ENCODE assay signal across 8 cellular contexts in the genomic region with DNA sequence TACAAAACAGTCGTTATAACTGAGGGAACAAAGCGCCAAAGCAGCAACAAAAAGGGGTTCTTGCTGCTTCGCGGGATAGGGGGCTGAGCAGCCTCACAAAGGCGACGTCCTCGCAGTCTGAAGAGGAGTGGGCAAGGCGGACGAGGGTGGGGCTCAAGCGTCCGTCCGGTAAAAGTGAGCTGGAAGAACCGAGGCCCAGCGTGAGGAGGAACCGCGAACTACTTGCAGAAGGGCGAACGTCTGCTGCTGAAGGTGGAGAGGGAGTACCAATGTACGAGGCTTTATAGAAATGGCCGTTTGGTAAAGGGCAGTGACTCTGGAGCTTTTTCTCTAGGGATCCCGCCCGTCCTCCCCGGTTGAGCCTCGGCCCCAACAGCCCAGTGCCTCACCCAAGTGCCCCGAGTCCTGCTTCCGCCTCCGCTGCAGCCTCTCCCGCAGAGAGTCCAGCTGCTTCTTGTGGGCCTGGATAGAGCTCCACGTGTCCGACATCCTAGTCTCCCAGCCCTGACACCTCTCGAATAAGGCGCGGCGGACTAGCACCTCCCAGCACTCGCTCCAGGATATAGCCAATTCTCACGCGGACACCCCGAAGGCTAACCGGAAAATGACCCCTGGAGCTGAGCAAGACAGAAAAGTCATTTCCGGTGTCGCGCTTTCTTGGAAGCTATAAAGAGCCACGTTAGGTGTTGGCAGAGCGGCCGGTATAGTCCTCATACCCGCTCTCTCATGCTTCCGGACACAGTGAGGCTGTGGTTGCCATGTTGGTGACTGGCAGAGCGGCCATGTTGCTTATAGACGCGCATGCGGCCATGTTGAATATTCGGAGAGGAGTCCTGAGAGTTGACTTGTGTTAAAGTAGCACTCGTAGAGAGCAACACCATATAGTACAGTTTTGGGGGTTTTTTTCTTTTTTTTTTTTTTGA. TPM values are rescaled to one million over a fixed set of nuclear protein-coding genes. Genes with fewer than 3 reads are reported as not detected.
A peak's percentile ranks its signal among the peaks of the same experiment; 100 is the strongest.
DNase-seq lines count a peak whose midpoint lies in the region; ATAC-seq and TF ChIP-seq lines count a peak whose summit lies in the region.

A gene (minus strand): TSS at position 606 of the 923 bp plus-strand sequence. CDS start 117 bp downstream, at position 489.

- no peak for TF ChIP-seq EP300 in gastroesophageal sphincter (IDR thresholded peaks at IDR 0.05)

- peak within 1 kb of the TSS; percentile 97 for H3K27ac Mint-ChIP-seq in HFFc6
- H3K27ac Mint-ChIP-seq in activated naive CD4-positive, alpha-beta T cell treated with anti-CD3 and anti-CD28 coated beads, Interleukin-2, amount 10 ng/mL, durations not matched to agents 7 days and 5 days = peak within 1 kb of the TSS; percentile 97

- H3K27ac ChIP-seq in SK-N-MC = peak within 1 kb of the TSS; percentile 87
- peak within 1 kb of the TSS; percentile 55 to 93 (median 82) for H3K27ac ChIP-seq in gastroesophageal sphincter
- H3K27ac ChIP-seq in neutrophil = peak within 1 kb of the TSS; percentile 86
- H3K27ac ChIP-seq in substantia nigra (ENCODE audit: low read depth, low read length, poor library complexity, severe bottlenecking) = peak within 1 kb of the TSS; percentile 78

- H3K9me3 Mint-ChIP-seq in HFFc6 = peaks cover 7% of the 10 kb centered on the region; the same call in 1 of the 2 replicates
- H3K9me3 Mint-ChIP-seq in activated naive CD4-positive, alpha-beta T cell treated with anti-CD3 and anti-CD28 coated beads, Interleukin-2, amount 10 ng/mL, durations not matched to agents 7 days and 5 days = no peaks in the 10 kb centered on the region

- H3K4me3 Mint-ChIP-seq in HFFc6 = peak within 1 kb of the TSS; percentile 99
- H3K4me3 Mint-ChIP-seq in activated naive CD4-positive, alpha-beta T cell treated with anti-CD3 and anti-CD28 coated beads, Interleukin-2, amount 10 ng/mL, durations not matched to agents 7 days and 5 days = peak within 1 kb of the TSS; percentile 97

- H3K9me3 ChIP-seq in SK-N-MC (ENCODE audit: low read depth, low read length) (no peaks in the 10 kb centered on the region), gastroesophageal sphincter (no peaks in the 10 kb centered on the region), neutrophil (no peaks in the 10 kb centered on the region)

- H3K4me1 Mint-ChIP-seq in HFFc6 (ENCODE audit: low read depth) = peaks cover 12% of the 10 kb centered on the region
- peaks cover 43% of the 10 kb centered on the region for H3K4me1 Mint-ChIP-seq in activated naive CD4-positive, alpha-beta T cell treated with anti-CD3 and anti-CD28 coated beads, Interleukin-2, amount 10 ng/mL, durations not matched to agents 7 days and 5 days

- 0 to 1% methylated on average over 5 to 14 of the region's 53 CpGs for WGBS in gastroesophageal sphincter (ENCODE audit: low coverage in 1 of 2), 2 donors

- TF ChIP-seq POLR2A in NB4 (IDR thresholded peaks at IDR 0.05; ENCODE audit: extremely low read depth, insufficient read length) (peak; percentile 85), gastroesophageal sphincter (IDR thresholded peaks at IDR 0.05) (peak; percentile 17 to 27)

- H3K27me3 ChIP-seq in gastroesophageal sphincter = no peaks in the 10 kb centered on the region
- H3K27me3 ChIP-seq in neutrophil = peaks cover 6% of the 10 kb centered on the region

- H3K4me1 ChIP-seq in gastroesophageal sphincter (peaks cover 0 to 39% (median 12%) of the 10 kb centered on the region in 3 donors), neutrophil (ENCODE audit: control insufficient read depth in 1 of 2, insufficient read depth in 1 of 2, low read depth in 1 of 2, low read length in 1 of 2) (peaks cover 17 to 18% of the 10 kb centered on the region in 2 experiments)

- TF ChIP-seq CTCF in HFFc6 (IDR thresholded peaks at IDR 0.05) = no peak
- no peak for TF ChIP-seq CTCF in NB4 (IDR thresholded peaks at IDR 0.05; ENCODE audit: low read depth, low read length)
- no peak for TF ChIP-seq CTCF in gastroesophageal sphincter (IDR thresholded peaks at IDR 0.05)
- TF ChIP-seq CTCF in neutrophil (IDR thresholded peaks at IDR 0.05) = peak; percentile 44

- H3K36me3 ChIP-seq in SK-N-MC (ENCODE audit: insufficient read depth, low read length) (peaks cover 22% of the 10 kb centered on the region), gastroesophageal sphincter (peaks cover 0 to 8% of the 10 kb centered on the region in 2 donors), neutrophil (peaks cover 10% of the 10 kb centered on the region)

- H3K27me3 Mint-ChIP-seq in HFFc6 (ENCODE audit: insufficient read depth) = peaks cover 2% of the 10 kb centered on the region
- H3K27me3 Mint-ChIP-seq in activated naive CD4-positive, alpha-beta T cell treated with anti-CD3 and anti-CD28 coated beads, Interleukin-2, amount 10 ng/mL, durations not matched to agents 7 days and 5 days = peaks cover 19% of the 10 kb centered on the region

- H3K4me3 ChIP-seq in NB4 (ENCODE audit: low read depth, low read length) (peak within 1 kb of the TSS; percentile 91), SK-N-MC (peak within 1 kb of the TSS; percentile 95), gastroesophageal sphincter (peak within 1 kb of the TSS; percentile 70 to 75), neutrophil (ENCODE audit: low read depth in 1 of 2, low read length in 1 of 2) (peak within 1 kb of the TSS; percentile 90 to 100)

- H3K36me3 Mint-ChIP-seq in HFFc6 (ENCODE audit: low read depth) = peaks cover 24% of the 10 kb centered on the region
- H3K36me3 Mint-ChIP-seq in activated naive CD4-positive, alpha-beta T cell treated with anti-CD3 and anti-CD28 coated beads, Interleukin-2, amount 10 ng/mL, durations not matched to agents 7 days and 5 days = peaks cover 23% of the 10 kb centered on the region

- DNase-seq in GM04503 (ENCODE audit: low read depth) = peak; percentile 99
- DNase-seq in HFFc6 = peak; percentile 99
- peak; percentile 98 for DNase-seq in NB4 (ENCODE audit: low read depth)
- DNase-seq in SK-N-MC (ENCODE audit: low read depth, low spot score) = peak; percentile 94
- peak; percentile 97 for DNase-seq in activated naive CD4-positive, alpha-beta T cell treated with anti-CD3 and anti-CD28 coated beads, Interleukin-2, amount 10 ng/mL, durations not matched to agents 7 days and 5 days
- peak; percentile 67 to 99 (median 95) for DNase-seq in substantia nigra (lab: John Stamatoyannopoulos, UW)

- peak within 1 kb of the TSS; percentile 97 for H3K9ac ChIP-seq in SK-N-MC (ENCODE audit: insufficient read length)

- peak; percentile 100 for ATAC-seq in gastroesophageal sphincter

- CTCF ChIA-PET in activated naive CD4-positive, alpha-beta T cell treated with anti-CD3 and anti-CD28 coated beads, Interleukin-2, amount 10 ng/mL, durations not matched to agents 7 days and 5 days (lab: Charles Lee) = interaction anchor here (0.7 to 2.9 kb wide), 5 partner anchors 9 to 46 kb away, joined by 3 to 15 read pairs (median 3); no protein-coding TSS in a partner anchor

RNA-seq across cellular contexts. Expression of the gene that starts here (rescaled TPM):
- total RNA-seq in HFFc6 (2021; fragmentation: NEBNext Ultra II Directional; extraction: Animal tissue kit (Norgen Biotek cat#: 25700)) = 10 to 100 TPM; 28.8 to 37.5 (median 30.3) TPM
- 10 to 100 TPM; 31.9 to 73.0 (median 48.6) TPM for total RNA-seq in gastroesophageal sphincter

Comparison
In these comparisons a context has a peak if more than half of its experiments do, and no peak if none do; other contexts are left out.
1. Peak in every context shown above with its lines: DNase-seq, ATAC-seq, H3K4me3 ChIP-seq and H3K27ac ChIP-seq.